ENCODE assay signal across 14 cellular contexts in genomic region chr1:27655151-27655929, GRCh38. TPM values are rescaled to one million over a fixed set of nuclear protein-coding genes. Genes with fewer than 3 reads are reported as not detected.
DNase-seq lines count a peak whose midpoint lies in the region; ATAC-seq and TF ChIP-seq lines count a peak whose summit lies in the region.
"Had no signal": no experiment of that assay in that cellular context is flagged by ENCODE, and none has a peak within 500 bp of the region (broad histone marks: within the 10 kb centered on the region; RNA-seq: fewer than 3 reads in every experiment).

No MANE protein-coding gene starts in this region.

- H3K27ac Mint-ChIP-seq in activated naive CD4-positive, alpha-beta T cell treated with anti-CD3 and anti-CD28 coated beads, Interleukin-2, amount 50 U/mL, for 72 hours: peak overlapping the region; percentile 59 to 76
- H3K27ac Mint-ChIP-seq in activated T-helper 1 cell treated with anti-CD3 and anti-CD28 coated beads, Interleukin-12 subunit alpha, Interleukin-12 subunit beta, Interleukin-2, Interleukin-4 antibody, amounts not matched to agents 30 ng/mL and 10 ng/mL and 1 ng/mL, durations not matched to agents 14 hours and 24 hours and 36 hours: peak overlapping the region; percentile 56
- peak overlapping the region in 5 of 6 donors; percentile 13 to 84 (median 79) for H3K27ac Mint-ChIP-seq in immature natural killer cell

- H3K36me3 ChIP-seq in tibial artery: no peaks in the 10 kb centered on the region

- H3K4me3 Mint-ChIP-seq in activated T-helper 1 cell treated with anti-CD3 and anti-CD28 coated beads, Interleukin-12 subunit alpha, Interleukin-12 subunit beta, Interleukin-2, Interleukin-4 antibody, amounts not matched to agents 30 ng/mL and 10 ng/mL and 1 ng/mL, durations not matched to agents 14 hours and 24 hours and 36 hours: no peak overlapping the region
- no peak overlapping the region for H3K4me3 Mint-ChIP-seq in immature natural killer cell

- ATAC-seq in activated naive CD4-positive, alpha-beta T cell treated with anti-CD3 and anti-CD28 coated beads, Interleukin-2, amount 50 U/mL, for 72 hours: no peak
- no peak for ATAC-seq in HG03571 (IDR thresholded peaks at IDR 0.05; ENCODE audit: unreplicated experiment)
- ATAC-seq in GM21423 (IDR thresholded peaks at IDR 0.05; ENCODE audit: unreplicated experiment): no peak

- H3K4me3 ChIP-seq in tibial artery: no peak overlapping the region

- H3K4me1 ChIP-seq in tibial artery: peaks cover 3 to 35% (median 16%) of the 10 kb centered on the region in 4 donors

- H3K9me3 Mint-ChIP-seq in activated naive CD4-positive, alpha-beta T cell treated with anti-CD3 and anti-CD28 coated beads, Interleukin-2, amount 50 U/mL, for 72 hours: no peaks in the 10 kb centered on the region
- no peaks in the 10 kb centered on the region for H3K9me3 Mint-ChIP-seq in activated T-helper 1 cell treated with anti-CD3 and anti-CD28 coated beads, Interleukin-12 subunit alpha, Interleukin-12 subunit beta, Interleukin-2, Interleukin-4 antibody, amounts not matched to agents 30 ng/mL and 10 ng/mL and 1 ng/mL, durations not matched to agents 14 hours and 24 hours and 36 hours
- H3K9me3 Mint-ChIP-seq in immature natural killer cell: no peaks in the 10 kb centered on the region

- peaks cover 53% of the 10 kb centered on the region for H3K4me1 Mint-ChIP-seq in activated T-helper 1 cell treated with anti-CD3 and anti-CD28 coated beads, Interleukin-12 subunit alpha, Interleukin-12 subunit beta, Interleukin-2, Interleukin-4 antibody, amounts not matched to agents 30 ng/mL and 10 ng/mL and 1 ng/mL, durations not matched to agents 14 hours and 24 hours and 36 hours (ENCODE audit: low read depth)
- H3K4me1 Mint-ChIP-seq in immature natural killer cell: peaks cover 31 to 36% of the 10 kb centered on the region in 2 donors

- no peaks in the 10 kb centered on the region for H3K27me3 Mint-ChIP-seq in activated T-helper 1 cell treated with anti-CD3 and anti-CD28 coated beads, Interleukin-12 subunit alpha, Interleukin-12 subunit beta, Interleukin-2, Interleukin-4 antibody, amounts not matched to agents 30 ng/mL and 10 ng/mL and 1 ng/mL, durations not matched to agents 14 hours and 24 hours and 36 hours (ENCODE audit: insufficient read depth)
- peaks cover 8 to 20% (median 14%) of the 10 kb centered on the region in 3 donors for H3K27me3 Mint-ChIP-seq in immature natural killer cell (ENCODE audit: low read depth in 3 of 3)

- peak overlapping the region; percentile 26 to 47 for H3K27ac ChIP-seq in tibial artery

- DNase-seq in activated naive CD4-positive, alpha-beta T cell treated with anti-CD3 and anti-CD28 coated beads, Interleukin-2, amount 50 U/mL, for 72 hours (ENCODE audit: low spot score in 2 of 2): no peak
- DNase-seq in activated naive CD4-positive, alpha-beta T cell treated with Interleukin-2 at 50 U/mL for 16 hours: no peak
- DNase-seq in activated T-helper 1 cell treated with anti-CD3 and anti-CD28 coated beads, Interleukin-12 subunit alpha, Interleukin-12 subunit beta, Interleukin-2, Interleukin-4 antibody, amounts not matched to agents 30 ng/mL and 10 ng/mL and 1 ng/mL, durations not matched to agents 14 hours and 24 hours and 36 hours (ENCODE audit: low spot score): no peak
- no peak for DNase-seq in immature natural killer cell
- DNase-seq in tibial artery: no peak
- no peak for DNase-seq in HPDE6-E6E7 (ENCODE audit: extremely low spot score)
- DNase-seq: activated gamma-delta T cell; C1 segment of cervical spinal cord; NCI-H524; stimulated activated CD4-positive, alpha-beta T cell treated with anti-CD3 and anti-CD28 coated beads, Interleukin-12 subunit alpha, Interleukin-12 subunit beta, amount 100 ng/mL, for 4 hours; substantia nigra; T-helper 9 cell had no signal

- TF ChIP-seq CTCF in tibial artery (IDR thresholded peaks at IDR 0.05): no peak

- H3K27me3 ChIP-seq in tibial artery: no peaks in the 10 kb centered on the region

- intact Hi-C loops in activated T-helper 1 cell treated with anti-CD3 and anti-CD28 coated beads, Interleukin-12 subunit alpha, Interleukin-12 subunit beta, Interleukin-2, Interleukin-4 antibody, amounts not matched to agents 30 ng/mL and 10 ng/mL and 1 ng/mL, durations not matched to agents 14 hours and 24 hours and 36 hours (cut with micrococcal nuclease): no loop called here
- intact Hi-C loops in tibial artery (cut with DNase I; ENCODE audit: low total_unique reads): no loop called here

- no peaks in the 10 kb centered on the region for H3K9me3 ChIP-seq in tibial artery

- H3K36me3 Mint-ChIP-seq in activated naive CD4-positive, alpha-beta T cell treated with anti-CD3 and anti-CD28 coated beads, Interleukin-2, amount 50 U/mL, for 72 hours: peaks cover 0 to 5% of the 10 kb centered on the region in 2 donors
- H3K36me3 Mint-ChIP-seq in activated T-helper 1 cell treated with anti-CD3 and anti-CD28 coated beads, Interleukin-12 subunit alpha, Interleukin-12 subunit beta, Interleukin-2, Interleukin-4 antibody, amounts not matched to agents 30 ng/mL and 10 ng/mL and 1 ng/mL, durations not matched to agents 14 hours and 24 hours and 36 hours (ENCODE audit: low read depth): peaks cover 2% of the 10 kb centered on the region
- no peaks in the 10 kb centered on the region for H3K36me3 Mint-ChIP-seq in immature natural killer cell

RNA-seq across cellular contexts. Expression of gene IFI6, which starts 16.7 kb away (rescaled TPM):
- 100 to 1,000 TPM in 1 of 2 donors, 10 to 100 TPM in 1; 55.4 to 110 TPM for total RNA-seq in activated naive CD4-positive, alpha-beta T cell treated with anti-CD3 and anti-CD28 coated beads, Interleukin-2, amount 50 U/mL, for 72 hours
- total RNA-seq in activated T-helper 1 cell treated with anti-CD3 and anti-CD28 coated beads, Interleukin-12 subunit alpha, Interleukin-12 subunit beta, Interleukin-2, Interleukin-4 antibody, amounts not matched to agents 30 ng/mL and 10 ng/mL and 1 ng/mL, durations not matched to agents 14 hours and 24 hours and 36 hours: 71.7 and 85.6 TPM in 2 replicates
- polyA plus RNA-seq in immature natural killer cell: 100 to 1,000 TPM in 2 of 3 donors, 10 to 100 TPM in 1; 41.3 to 186 (median 177) TPM

RNA-seq across cellular contexts. Expression of gene FGR, which starts 20.4 kb away (rescaled TPM):
- total RNA-seq in activated naive CD4-positive, alpha-beta T cell treated with anti-CD3 and anti-CD28 coated beads, Interleukin-2, amount 50 U/mL, for 72 hours: under 1 TPM; 0.29 to 0.68 TPM
- total RNA-seq in activated T-helper 1 cell treated with anti-CD3 and anti-CD28 coated beads, Interleukin-12 subunit alpha, Interleukin-12 subunit beta, Interleukin-2, Interleukin-4 antibody, amounts not matched to agents 30 ng/mL and 10 ng/mL and 1 ng/mL, durations not matched to agents 14 hours and 24 hours and 36 hours: 0.21 and 0.27 TPM in 2 replicates
- polyA plus RNA-seq in immature natural killer cell: 100 to 1,000 TPM; 350 to 654 (median 572) TPM

RNA-seq across cellular contexts. Expression of gene AHDC1, which starts 51.4 kb away (rescaled TPM):
- 10 to 100 TPM; 12.8 to 16.5 TPM for total RNA-seq in activated naive CD4-positive, alpha-beta T cell treated with anti-CD3 and anti-CD28 coated beads, Interleukin-2, amount 50 U/mL, for 72 hours
- 33.7 and 33.9 TPM in 2 replicates for total RNA-seq in activated T-helper 1 cell treated with anti-CD3 and anti-CD28 coated beads, Interleukin-12 subunit alpha, Interleukin-12 subunit beta, Interleukin-2, Interleukin-4 antibody, amounts not matched to agents 30 ng/mL and 10 ng/mL and 1 ng/mL, durations not matched to agents 14 hours and 24 hours and 36 hours
- 1 to 10 TPM in 2 of 3 donors, not detected in 1; 1.2 to 6.3 TPM for polyA plus RNA-seq in immature natural killer cell
